1 cellular context compared by ENCODE assay signal in genomic region chrX:55459926-55460325, GRCh38. TPM values are rescaled to one million over a fixed set of nuclear protein-coding genes. Genes with fewer than 3 reads are reported as not detected.
"Had no signal": no experiment of that assay in that cellular context is flagged by ENCODE, and none has a peak within 500 bp of the region (broad histone marks: within the 10 kb centered on the region; RNA-seq: fewer than 3 reads in every experiment).

No MANE protein-coding gene starts in this region.

RNA-seq across cellular contexts. Expression of gene MAGEH1, which starts 8.0 kb away (rescaled TPM):
- total RNA-seq: HT-29 had no signal

RNA-seq across cellular contexts. Expression of gene USP51, which starts 29.7 kb away (rescaled TPM):
- total RNA-seq: HT-29 had no signal
